ENCODE assay signal across 10 cellular contexts in the genomic region with DNA sequence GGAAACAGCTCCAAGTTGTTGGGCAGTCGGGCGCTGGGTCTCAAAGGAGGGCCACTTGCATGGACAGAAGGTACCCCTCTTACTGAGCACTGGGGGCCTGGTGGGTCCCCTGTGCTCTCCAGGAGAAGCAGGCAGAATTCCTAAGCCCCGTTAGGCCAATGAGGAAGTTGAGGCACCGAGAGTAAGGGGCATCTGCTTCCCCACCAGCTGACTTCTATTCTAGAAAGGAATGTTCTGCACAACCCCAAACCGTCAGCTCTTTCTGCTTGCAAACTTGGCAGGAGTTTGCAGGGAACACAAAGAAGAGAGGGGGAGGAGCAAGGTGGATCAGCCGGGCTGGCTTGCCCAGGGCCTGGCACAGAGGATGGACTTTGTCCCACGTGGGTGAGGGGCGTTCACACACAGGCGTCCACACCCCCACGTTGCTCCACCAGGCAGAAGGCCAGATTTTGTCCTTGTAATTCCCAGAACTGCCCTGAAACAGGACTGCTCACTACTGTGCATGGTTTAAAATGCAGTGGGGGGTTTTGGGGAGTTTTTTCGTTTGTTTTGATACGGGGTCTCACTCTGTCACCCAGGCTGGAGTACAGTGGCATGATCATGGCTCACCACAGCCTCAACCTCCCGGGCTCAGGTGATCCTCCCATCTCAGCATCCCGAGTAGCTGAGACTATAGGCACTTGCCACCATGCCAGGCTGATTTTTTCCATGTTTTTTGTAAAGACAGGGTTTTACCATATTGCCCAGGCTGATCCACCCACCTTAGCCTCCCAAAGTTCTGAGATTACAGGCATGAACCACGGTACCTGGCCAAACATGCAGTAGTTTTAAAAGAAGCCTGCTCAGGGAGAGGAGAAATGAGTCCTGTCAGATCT.
DNase-seq lines count a peak whose midpoint lies in the region; ATAC-seq and TF ChIP-seq lines count a peak whose summit lies in the region.
"Had no signal": no experiment of that assay in that cellular context is flagged by ENCODE, and none has a peak within 500 bp of the region (broad histone marks: within the 10 kb centered on the region; RNA-seq: fewer than 3 reads in every experiment).

No MANE protein-coding gene starts in this region.

- H3K9me3 ChIP-seq in BE2C: no peaks in the 10 kb centered on the region
- no peaks in the 10 kb centered on the region for H3K9me3 ChIP-seq in SJSA1 (replicated peaks)
- no peaks in the 10 kb centered on the region for H3K9me3 ChIP-seq in parathyroid adenoma (ENCODE audit: control insufficient read depth, low read length)

- ATAC-seq in HG03159 (IDR thresholded peaks at IDR 0.05; ENCODE audit: unreplicated experiment): no peak
- no peak for ATAC-seq in GM19397 (IDR thresholded peaks at IDR 0.05; ENCODE audit: unreplicated experiment)

- no peak overlapping the region for H3K9ac ChIP-seq in parathyroid adenoma

- H3K4me1 ChIP-seq in BE2C (no peaks in the 10 kb centered on the region; the same call in 1 of the 2 replicates), SJSA1 (replicated peaks) (peaks cover 22% of the 10 kb centered on the region), parathyroid adenoma (peaks cover 27% of the 10 kb centered on the region)

- H3K79me2 ChIP-seq in parathyroid adenoma: no peaks in the 10 kb centered on the region

- H3K27ac ChIP-seq in SJSA1 (no peak overlapping the region), parathyroid adenoma (peak overlapping the region; percentile 72)

- peak overlapping the region; percentile 28 for H3K4me2 ChIP-seq in parathyroid adenoma (ENCODE audit: low read length)

- H3K36me3 ChIP-seq in BE2C (no peaks in the 10 kb centered on the region), SJSA1 (no peaks in the 10 kb centered on the region), parathyroid adenoma (ENCODE audit: control insufficient read depth, insufficient read depth, low read length) (no peaks in the 10 kb centered on the region)

- H3K27me3 ChIP-seq in BE2C (no peaks in the 10 kb centered on the region), SJSA1 (replicated peaks) (no peaks in the 10 kb centered on the region), parathyroid adenoma (ENCODE audit: control insufficient read depth, insufficient read depth, low read length) (no peaks in the 10 kb centered on the region)

- peak overlapping the region; percentile 84 for H2AFZ ChIP-seq in parathyroid adenoma

- peak; percentile 40 for DNase-seq in BE2C
- peak; percentile 34 to 57 for DNase-seq in SJSA1 (ENCODE audit: low read depth in 1 of 2, low spot score in 2 of 2)
- DNase-seq in globus pallidus (ENCODE audit: low spot score): peak; percentile 47
- no peak for DNase-seq in GM19240 (ENCODE audit: insufficient read length, low spot score)
- DNase-seq in activated CD4-positive, alpha-beta T cell treated with anti-CD3 and anti-CD28 coated beads, Interleukin-2, amount 50 U/mL, for 1 hour: no peak
- DNase-seq: activated T-cell treated with anti-CD3 and anti-CD28 coated beads, Interleukin-2, amount 50 U/mL, for 48 hours; NCI-H2171 treated with DMSO at 0.1 percent for 48 hours had no signal

- peak overlapping the region; percentile 17 for H3K4me3 ChIP-seq in BE2C (ENCODE audit: low read depth, low read length)
- H3K4me3 ChIP-seq in SJSA1: no peak overlapping the region
- H3K4me3 ChIP-seq in parathyroid adenoma (ENCODE audit: low read depth, low read length): no peak overlapping the region

- TF ChIP-seq CTCF in BE2C (IDR thresholded peaks at IDR 0.05; ENCODE audit: low read depth, low read length) (no peak), parathyroid adenoma (IDR thresholded peaks at IDR 0.05) (no peak)

Comparison
In these comparisons a context has a peak if more than half of its experiments do, and no peak if none do; other contexts are left out.
1. DNase-seq: peak in BE2C (single experiment), SJSA1 (2 of 2) and globus pallidus (single experiment); none in GM19240 (single experiment) and activated CD4-positive, alpha-beta T cell treated with anti-CD3 and anti-CD28 coated beads, Interleukin-2, amount 50 U/mL, for 1 hour (single experiment).